In the genomic region with DNA sequence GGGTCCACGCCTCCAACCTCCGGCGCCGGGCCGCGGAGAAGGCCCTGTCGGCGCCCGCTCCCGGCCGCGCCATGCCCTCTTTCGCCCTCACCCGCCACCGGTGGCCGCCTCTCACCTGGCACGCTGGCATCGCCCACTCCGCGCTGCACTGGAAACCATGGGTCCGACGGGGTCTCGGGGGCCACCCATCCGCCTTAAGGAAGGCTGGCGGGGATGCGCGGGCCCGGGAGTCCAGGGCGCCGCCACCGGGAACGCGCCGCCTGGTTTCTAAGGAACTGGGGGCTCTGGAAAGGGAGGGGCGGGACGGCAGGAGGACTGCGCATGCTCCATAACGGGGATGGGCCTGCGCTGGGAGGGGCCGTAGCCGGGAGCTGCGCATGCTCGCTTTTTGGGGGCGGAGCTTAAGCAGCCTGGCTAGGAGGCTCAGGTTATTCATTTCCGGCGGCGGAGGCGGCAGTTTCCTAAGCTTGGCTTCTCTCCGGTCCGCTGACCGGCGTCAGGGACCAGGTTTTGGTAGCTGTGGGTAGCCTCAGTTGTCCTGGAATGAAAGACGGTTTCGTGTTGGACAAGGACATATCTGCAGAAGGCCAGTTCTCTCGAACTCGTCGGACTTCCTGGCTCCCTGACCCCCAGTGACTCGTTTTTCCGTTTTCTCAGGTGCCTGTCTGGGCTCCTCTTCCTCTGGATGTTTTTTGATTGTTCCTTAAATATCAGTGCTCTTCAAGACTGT, we compare ENCODE assay signal across 8 cellular contexts. TPM values are rescaled to one million over a fixed set of nuclear protein-coding genes. Genes with fewer than 3 reads are reported as not detected.
DNase-seq lines count a peak whose midpoint lies in the region; ATAC-seq and TF ChIP-seq lines count a peak whose summit lies in the region.

A gene with protein sequence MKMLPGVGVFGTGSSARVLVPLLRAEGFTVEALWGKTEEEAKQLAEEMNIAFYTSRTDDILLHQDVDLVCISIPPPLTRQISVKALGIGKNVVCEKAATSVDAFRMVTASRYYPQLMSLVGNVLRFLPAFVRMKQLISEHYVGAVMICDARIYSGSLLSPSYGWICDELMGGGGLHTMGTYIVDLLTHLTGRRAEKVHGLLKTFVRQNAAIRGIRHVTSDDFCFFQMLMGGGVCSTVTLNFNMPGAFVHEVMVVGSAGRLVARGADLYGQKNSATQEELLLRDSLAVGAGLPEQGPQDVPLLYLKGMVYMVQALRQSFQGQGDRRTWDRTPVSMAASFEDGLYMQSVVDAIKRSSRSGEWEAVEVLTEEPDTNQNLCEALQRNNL (minus strand): TSS at position 269 of the 730 bp plus-strand sequence. CDS start 33,601 bp downstream, outside the sequence.

- BruUV-seq in mammary epithelial cell (replicated peaks; lab: Mats Ljungman, UMichigan): no TSS peak

- dilution Hi-C loops in mammary epithelial cell (cut with HindIII; ENCODE audit: low sequenced_read_pairs): loop anchor here (5.0 kb wide), 3 partner anchors 37 to 103 kb away; no protein-coding TSS in a partner anchor

- H4K20me1 ChIP-seq in mammary epithelial cell (ENCODE audit: insufficient read depth, low read length) (no peaks in the 10 kb centered on the region), smooth muscle cell (ENCODE audit: low read depth) (peaks cover 34% of the 10 kb centered on the region)

- H2AFZ ChIP-seq in ACC112 (ENCODE audit: low read length, unreplicated experiment): peak within 1 kb of the TSS; percentile 86
- H2AFZ ChIP-seq in mammary epithelial cell (ENCODE audit: low read depth, low read length): peak within 1 kb of the TSS; percentile 97
- peak within 1 kb of the TSS; percentile 69 for H2AFZ ChIP-seq in smooth muscle cell (ENCODE audit: low read depth)

- no peaks in the 10 kb centered on the region for H3F3A ChIP-seq in smooth muscle cell (ENCODE audit: low read depth)

- H3K9ac ChIP-seq in mammary epithelial cell (ENCODE audit: insufficient read depth, low read length): peak within 1 kb of the TSS; percentile 80
- H3K9ac ChIP-seq in smooth muscle cell (ENCODE audit: low read depth): peak within 1 kb of the TSS; percentile 90

- H3K36me3 ChIP-seq in ACC112 (ENCODE audit: insufficient read depth, low read length) (no peaks in the 10 kb centered on the region), WERI-Rb-1 (peaks cover 10% of the 10 kb centered on the region), mammary epithelial cell (ENCODE audit: insufficient read depth, low read length) (no peaks in the 10 kb centered on the region), smooth muscle cell (ENCODE audit: low read depth) (no peaks in the 10 kb centered on the region)

- H3K4me1 ChIP-seq in ACC112 (ENCODE audit: control insufficient read depth, insufficient read depth, low read length, unreplicated experiment): peaks cover 17% of the 10 kb centered on the region
- peaks cover 34% of the 10 kb centered on the region for H3K4me1 ChIP-seq in mammary epithelial cell (ENCODE audit: insufficient read depth, low read length)
- peaks cover 13% of the 10 kb centered on the region for H3K4me1 ChIP-seq in smooth muscle cell (ENCODE audit: low read depth)

- H3K27me3 ChIP-seq in ACC112 (ENCODE audit: insufficient read depth, low read length) (no peaks in the 10 kb centered on the region), WERI-Rb-1 (ENCODE audit: insufficient read depth, low read depth, severe bottlenecking) (no peaks in the 10 kb centered on the region), mammary epithelial cell (ENCODE audit: insufficient read depth, low read length) (no peaks in the 10 kb centered on the region), smooth muscle cell (ENCODE audit: low read depth) (no peaks in the 10 kb centered on the region)

- peak within 1 kb of the TSS; percentile 91 for H3K4me2 ChIP-seq in mammary epithelial cell (ENCODE audit: insufficient read depth, low read depth, low read length)
- H3K4me2 ChIP-seq in smooth muscle cell: peak within 1 kb of the TSS; percentile 90

- H3K9me3 ChIP-seq in WERI-Rb-1 (ENCODE audit: severe bottlenecking): no peaks in the 10 kb centered on the region
- H3K9me3 ChIP-seq in mammary epithelial cell (replicated peaks; ENCODE audit: insufficient read depth, low read length): no peaks in the 10 kb centered on the region
- no peaks in the 10 kb centered on the region for H3K9me3 ChIP-seq in smooth muscle cell (replicated peaks; ENCODE audit: low read depth)

- 1% methylated on average over 19 of the region's 59 CpGs for WGBS in mammary epithelial cell (ENCODE audit: low coverage, missing lambda C conversion rate)
- 1% methylated on average over 57 of the region's 59 CpGs for WGBS in smooth muscle cell (ENCODE audit: low lambda C conversion rate)

- H3K79me2 ChIP-seq in ACC112 (ENCODE audit: control insufficient read depth, insufficient read depth, low read length, unreplicated experiment): peaks cover 35% of the 10 kb centered on the region
- peaks cover 48% of the 10 kb centered on the region for H3K79me2 ChIP-seq in mammary epithelial cell (ENCODE audit: insufficient read depth, low read length)
- H3K79me2 ChIP-seq in smooth muscle cell (ENCODE audit: low read depth): peaks cover 47% of the 10 kb centered on the region

- ATAC-seq in GM18868 (IDR thresholded peaks at IDR 0.05; ENCODE audit: unreplicated experiment) (peak; percentile 85), HG03135 (IDR thresholded peaks at IDR 0.05; ENCODE audit: unreplicated experiment) (peak; percentile 79)

- peak within 1 kb of the TSS; percentile 90 for H3K4me3 ChIP-seq in ACC112 (ENCODE audit: low read depth, low read length)
- peak within 1 kb of the TSS; percentile 88 for H3K4me3 ChIP-seq in WERI-Rb-1 (ENCODE audit: low read depth, low read length)
- peak within 1 kb of the TSS; percentile 86 to 95 (median 89) for H3K4me3 ChIP-seq in mammary epithelial cell (replicated peaks in 1 of 3; ENCODE audit: insufficient read depth in 1 of 3, low read depth in 2 of 3, low read length in 3 of 3)
- H3K4me3 ChIP-seq in smooth muscle cell: peak within 1 kb of the TSS; percentile 92

- intact Hi-C loops in mammary epithelial cell (cut with micrococcal nuclease): loop anchor here (2.0 to 5.0 kb wide), 2 partner anchors 42 to 88 kb away; a partner anchor contains a TSS

- H3K27ac ChIP-seq in ACC112 (ENCODE audit: low read depth, low read length) (peak within 1 kb of the TSS; percentile 70), WERI-Rb-1 (peak within 1 kb of the TSS; percentile 77), mammary epithelial cell (ENCODE audit: insufficient read depth, low read depth, low read length) (peak within 1 kb of the TSS; percentile 76), smooth muscle cell (ENCODE audit: low read depth) (peak within 1 kb of the TSS; percentile 92)

- CTCF ChIA-PET in mammary epithelial cell (lab: Charles Lee; ENCODE audit: low non-redundant PET): interaction anchor here (0.5 to 0.6 kb wide), 2 partner anchors 88 to 172 kb away, joined by 3 to 4 read pairs; a partner anchor contains a TSS

- in situ Hi-C loops in mammary epithelial cell (cut with MboI; ENCODE audit: low sequenced_read_pairs in 2 of 2): no loop called here

- no peak for TF ChIP-seq CTCF in WERI-Rb-1 (IDR thresholded peaks at IDR 0.05; ENCODE audit: low read depth, low read length)
- no peak for TF ChIP-seq CTCF in mammary epithelial cell (conservative IDR thresholded peaks at IDR 0.05 in 1 of 2, IDR thresholded peaks at IDR 0.05 in 1 of 2; ENCODE audit: extremely low read depth in 1 of 2, insufficient read depth in 1 of 2, low read depth in 1 of 2, low read length in 2 of 2)
- TF ChIP-seq CTCF in smooth muscle cell (IDR thresholded peaks at IDR 0.05; ENCODE audit: borderline replicate concordance, insufficient read depth, poor library complexity, severe bottlenecking): no peak

- DNase-seq in NCI-H2196 treated with DMSO at 0.1 percent for 48 hours (lab: John Stamatoyannopoulos, UW; ENCODE audit: unreplicated experiment): peak; percentile 58
- peak; percentile 97 for DNase-seq in WERI-Rb-1
- peak; percentile 90 for DNase-seq in mammary epithelial cell
- DNase-seq in iPS-NIHi11 (ENCODE audit: low spot score): peak; percentile 100
- DNase-seq in smooth muscle cell (lab: John Stamatoyannopoulos, UW; ENCODE audit: unreplicated experiment): peak; percentile 96

RNA-seq across cellular contexts. Expression of the gene that starts here (rescaled TPM):
- total RNA-seq in mammary epithelial cell (10 to 100 TPM; 16.6 to 17.7 TPM), smooth muscle cell (10.6 and 15.1 TPM in 2 replicates)
- polyA plus RNA-seq in mammary epithelial cell (15.0 TPM), smooth muscle cell (15.0 and 24.0 TPM in 2 replicates)
- 3.0 TPM for polyA minus RNA-seq in mammary epithelial cell

Comparison
In these comparisons a context has a peak if more than half of its experiments do, and no peak if none do; other contexts are left out.
1. Peak in every context shown above with its lines: DNase-seq, ATAC-seq, H3K4me3 ChIP-seq and H3K27ac ChIP-seq.